ENCODE assay signal across 1 cellular context in genomic region chr7:1567893-1568292, GRCh38.
TF ChIP-seq lines count a peak whose summit lies in the region.

No MANE protein-coding gene starts in this region.

TF ChIP-seq in HepG2, 621 proteins besides CTCF, POLR2A, EP300 and RAD21:
- TF ChIP-seq ZNF629 (CRISPR knock-in tag; conservative IDR thresholded peaks at IDR 0.05) (no peak), ZBTB44 (CRISPR knock-in tag; IDR thresholded peaks at IDR 0.05) (no peak)
